In genomic region chr2:128371648-128372345, GRCh38 we compare ENCODE assay signal across 27 cellular contexts. TPM values are rescaled to one million over a fixed set of nuclear protein-coding genes. Genes with fewer than 3 reads are reported as not detected.
DNase-seq lines count a peak whose midpoint lies in the region; ATAC-seq, FAIRE-seq and TF ChIP-seq lines count a peak whose summit lies in the region.
"Had no signal": no experiment of that assay in that cellular context is flagged by ENCODE, and none has a peak within 500 bp of the region (broad histone marks: within the 10 kb centered on the region; RNA-seq: fewer than 3 reads in every experiment).

No MANE protein-coding gene starts in this region.

- H3K27me3 Mint-ChIP-seq in activated naive CD4-positive, alpha-beta T cell treated with anti-CD3 and anti-CD28 coated beads, Interleukin-2, amount 10 ng/mL, durations not matched to agents 7 days and 5 days: peaks cover 20% of the 10 kb centered on the region
- H3K27me3 Mint-ChIP-seq: activated naive CD8-positive, alpha-beta T cell had no signal

- no peak overlapping the region for H2AFZ ChIP-seq in HepG2 (ENCODE audit: low read length)
- H2AFZ ChIP-seq: GM23248 had no signal

- H3K27ac Mint-ChIP-seq in activated naive CD4-positive, alpha-beta T cell treated with anti-CD3 and anti-CD28 coated beads, Interleukin-2, amount 10 ng/mL, durations not matched to agents 7 days and 5 days: peak overlapping the region; percentile 11
- no peak overlapping the region for H3K27ac Mint-ChIP-seq in activated naive CD4-positive, alpha-beta T cell treated with anti-CD3 and anti-CD28 coated beads, Interleukin-2, amount 50 U/mL, for 72 hours
- H3K27ac Mint-ChIP-seq: activated naive CD8-positive, alpha-beta T cell; activated T-cell treated with anti-CD3 and anti-CD28 coated beads, Interleukin-2, amount 50 U/mL, for 72 hours; dendritic cell treated with granulocyte-macrophage colony-stimulating factor and Interleukin-4, amounts not matched to agents 40 ng/mL and 50 ng/mL, for 4 days had no signal

- no peaks in the 10 kb centered on the region for H3K36me3 Mint-ChIP-seq in activated naive CD4-positive, alpha-beta T cell treated with anti-CD3 and anti-CD28 coated beads, Interleukin-2, amount 10 ng/mL, durations not matched to agents 7 days and 5 days
- no peaks in the 10 kb centered on the region for H3K36me3 Mint-ChIP-seq in activated naive CD4-positive, alpha-beta T cell treated with anti-CD3 and anti-CD28 coated beads, Interleukin-2, amount 50 U/mL, for 72 hours
- H3K36me3 Mint-ChIP-seq: activated naive CD8-positive, alpha-beta T cell; immature natural killer cell had no signal

- TF ChIP-seq POLR2A in HepG2 (IDR thresholded peaks at IDR 0.05; ENCODE audit: insufficient read depth in 1 of 2, low read depth in 2 of 2, low read length in 2 of 2): no peak
- TF ChIP-seq POLR2A in stomach (IDR thresholded peaks at IDR 0.05): no peak

- H3K4me1 ChIP-seq in HepG2 (ENCODE audit: insufficient read depth, low read length) (peaks cover 26% of the 10 kb centered on the region), stomach (peaks cover 16 to 40% (median 27%) of the 10 kb centered on the region in 4 donors)
- H3K4me1 ChIP-seq: right atrium auricular region had no signal

- no peaks in the 10 kb centered on the region for H3K9me3 Mint-ChIP-seq in activated naive CD4-positive, alpha-beta T cell treated with anti-CD3 and anti-CD28 coated beads, Interleukin-2, amount 10 ng/mL, durations not matched to agents 7 days and 5 days
- H3K9me3 Mint-ChIP-seq in activated naive CD4-positive, alpha-beta T cell treated with anti-CD3 and anti-CD28 coated beads, Interleukin-2, amount 50 U/mL, for 72 hours: no peaks in the 10 kb centered on the region
- H3K9me3 Mint-ChIP-seq: activated T-cell treated with anti-CD3 and anti-CD28 coated beads, Interleukin-2, amount 50 U/mL, for 72 hours; dendritic cell treated with granulocyte-macrophage colony-stimulating factor and Interleukin-4, amounts not matched to agents 40 ng/mL and 50 ng/mL, for 4 days; immature natural killer cell had no signal

- no peaks in the 10 kb centered on the region for H4K20me1 ChIP-seq in HepG2 (ENCODE audit: insufficient read depth, low read length)

- no peak overlapping the region for H3K4me3 Mint-ChIP-seq in activated naive CD4-positive, alpha-beta T cell treated with anti-CD3 and anti-CD28 coated beads, Interleukin-2, amount 10 ng/mL, durations not matched to agents 7 days and 5 days
- H3K4me3 Mint-ChIP-seq: activated naive CD8-positive, alpha-beta T cell; activated T-cell treated with anti-CD3 and anti-CD28 coated beads, Interleukin-2, amount 50 U/mL, for 72 hours; dendritic cell treated with granulocyte-macrophage colony-stimulating factor and Interleukin-4, amounts not matched to agents 40 ng/mL and 50 ng/mL, for 4 days had no signal

- peaks cover 10% of the 10 kb centered on the region for H3K4me1 Mint-ChIP-seq in activated naive CD4-positive, alpha-beta T cell treated with anti-CD3 and anti-CD28 coated beads, Interleukin-2, amount 10 ng/mL, durations not matched to agents 7 days and 5 days

- CTCF ChIA-PET in activated naive CD4-positive, alpha-beta T cell treated with anti-CD3 and anti-CD28 coated beads, Interleukin-2, amount 10 ng/mL, durations not matched to agents 7 days and 5 days (lab: Charles Lee): no interaction called here
- CTCF ChIA-PET in HepG2 (lab: Yijun Ruan, JAX; ENCODE audit: low intra/inter-chr PET ratio, low total read pairs): no interaction called here

- no peak for ATAC-seq in activated naive CD4-positive, alpha-beta T cell treated with anti-CD3 and anti-CD28 coated beads, Interleukin-2, amount 50 U/mL, for 72 hours
- ATAC-seq in HepG2 (no peak), GM21390 (IDR thresholded peaks at IDR 0.05; ENCODE audit: unreplicated experiment) (no peak)
- ATAC-seq: activated CD4-positive, CD25-positive, alpha-beta regulatory T cell treated with anti-CD3 and anti-CD28 coated beads, Interleukin-2, amount 50 U/mL, for 24 hours; left ventricle myocardium superior had no signal

- H3K79me2 ChIP-seq in HepG2 (ENCODE audit: insufficient read depth, low read length): no peaks in the 10 kb centered on the region

- H3K9ac ChIP-seq in HepG2 (ENCODE audit: insufficient read depth, low read depth, low read length): no peak overlapping the region
- H3K9ac ChIP-seq: GM23248 had no signal

- 59% methylated on average over 7 of the region's 11 CpGs for WGBS in HepG2 (ENCODE audit: low lambda C conversion rate)
- 90 to 96% (median 94%) methylated on average over 7 to 11 of the region's 11 CpGs for WGBS in stomach, 5 donors

- no TSS peak for BruUV-seq in HepG2 (replicated peaks; lab: Mats Ljungman, UMichigan)

- no peak overlapping the region for H3K4me3 ChIP-seq in HepG2 (replicated peaks in 1 of 3; ENCODE audit: insufficient read depth in 1 of 3, low read depth in 2 of 3, low read length in 3 of 3)
- H3K4me3 ChIP-seq in stomach: no peak overlapping the region
- H3K4me3 ChIP-seq: GM23248, right atrium auricular region, vagina had no signal

- TF ChIP-seq RAD21 in HepG2 (CRISPR knock-in tag; IDR thresholded peaks at IDR 0.05): no peak

- no peak for TF ChIP-seq EP300 in HepG2 (IDR thresholded peaks at IDR 0.05; ENCODE audit: low read depth in 2 of 2, low read length in 2 of 2)
- TF ChIP-seq EP300 in HepG2 (CRISPR knock-in tag; IDR thresholded peaks at IDR 0.05; ENCODE audit: borderline replicate concordance): no peak
- TF ChIP-seq EP300 in stomach (IDR thresholded peaks at IDR 0.05): no peak

- H3K27ac ChIP-seq in HepG2 (ENCODE audit: extremely low read length, insufficient read depth, low read length): no peak overlapping the region
- no peak overlapping the region for H3K27ac ChIP-seq in stomach
- H3K27ac ChIP-seq: brain microvascular endothelial cell, GM23248, right atrium auricular region, vagina had no signal

- FAIRE-seq in HepG2 (lab: Jason Lieb, UNC): no peak
- FAIRE-seq: endothelial cell of umbilical vein had no signal

- no peaks in the 10 kb centered on the region for H3K9me3 ChIP-seq in HepG2 (ENCODE audit: low read length)
- H3K9me3 ChIP-seq in stomach: no peaks in the 10 kb centered on the region
- H3K9me3 ChIP-seq: right atrium auricular region, vagina had no signal

- H3K36me3 ChIP-seq in HepG2 (replicated peaks in 1 of 2; ENCODE audit: control insufficient read depth in 1 of 2, insufficient read depth in 2 of 2, low read length in 2 of 2): no peaks in the 10 kb centered on the region
- H3K36me3 ChIP-seq in stomach: no peaks in the 10 kb centered on the region
- H3K36me3 ChIP-seq: brain microvascular endothelial cell, right atrium auricular region, vagina had no signal

- DNase-seq in activated naive CD4-positive, alpha-beta T cell treated with anti-CD3 and anti-CD28 coated beads, Interleukin-2, amount 10 ng/mL, durations not matched to agents 7 days and 5 days: no peak
- no peak for DNase-seq in activated naive CD4-positive, alpha-beta T cell treated with anti-CD3 and anti-CD28 coated beads, Interleukin-2, amount 50 U/mL, for 72 hours (ENCODE audit: low spot score in 2 of 2)
- DNase-seq in RPMI8226 (peak; percentile 92), HepG2 (ENCODE audit: low spot score) (no peak), stomach (peak; percentile 16), medulla oblongata (ENCODE audit: extremely low spot score) (no peak)
- no peak for DNase-seq in stimulated activated naive CD4-positive, alpha-beta T cell (lab: John Stamatoyannopoulos, UW)
- DNase-seq: 8988T; activated T-cell treated with anti-CD3 and anti-CD28 coated beads, Interleukin-2, amount 50 U/mL, for 72 hours; AML-193; brain microvascular endothelial cell; Calu3; GM23248; immature natural killer cell; left ventricle myocardium superior; NCI-H1092; NCI-H2081 treated with DMSO at 0.1 percent for 48 hours; NCI-H446; stimulated activated CD8-positive, alpha-beta memory T cell treated with anti-CD3 and anti-CD28 coated beads, Interleukin-4, amount 100 ng/mL, for 48 hours; substantia nigra had no signal

- POLR2A ChIA-PET in HepG2 (lab: Yijun Ruan, JAX): no interaction called here

- TF ChIP-seq CTCF in HepG2 (CRISPR knock-in tag; IDR thresholded peaks at IDR 0.05) (no peak), stomach (IDR thresholded peaks at IDR 0.05) (no peak)

- peaks cover 13 to 45% of the 10 kb centered on the region in 2 experiments for H3K27me3 ChIP-seq in HepG2 (ENCODE audit: control insufficient read depth in 1 of 2, insufficient read depth in 2 of 2, low read length in 2 of 2)
- no peaks in the 10 kb centered on the region for H3K27me3 ChIP-seq in stomach
- H3K27me3 ChIP-seq: brain microvascular endothelial cell, right atrium auricular region, vagina had no signal

- intact Hi-C loops in HepG2 (cut with micrococcal nuclease; ENCODE audit: unreplicated experiment) (no loop called here), stomach (cut with DNase I; ENCODE audit: low total_unique reads) (no loop called here)

- H3K4me2 ChIP-seq in HepG2 (ENCODE audit: low read depth, low read length): no peak overlapping the region

- in situ Hi-C loops in HepG2 (cut with HindIII; ENCODE audit: extremely low pct_ligation_motif_present, low pct_unique_long_range_greater_than_20kb): no loop called here

RNA-seq across cellular contexts. Expression of gene HS6ST1, which starts 53.1 kb away (rescaled TPM):
- total RNA-seq in activated naive CD4-positive, alpha-beta T cell treated with anti-CD3 and anti-CD28 coated beads, Interleukin-2, amount 50 U/mL, for 72 hours: 10 to 100 TPM in 1 of 2 donors, 1 to 10 TPM in 1; 2.9 to 14.5 TPM
- total RNA-seq in HepG2 (2016; rRNA removed; fragmentation: Illumina TruSeq; extraction: Trizol) (68.4 and 84.6 TPM in 2 replicates), stomach (100 to 1,000 TPM in 1 of 5 donors, 10 to 100 TPM in 2, 1 to 10 TPM in 2; 2.9 to 178 (median 20.7) TPM)
- 8.0 TPM in 2 replicates for total RNA-seq in HepG2 (2016; cell fraction: cytosol; rRNA removed; fragmentation: Illumina TruSeq; extraction: Trizol; ENCODE audit: low read depth)
- 60.2 and 86.4 TPM in 2 replicates for total RNA-seq in HepG2 (2016; cell fraction: insoluble cytoplasmic fraction; rRNA removed; fragmentation: Illumina TruSeq; extraction: Trizol)
- total RNA-seq in HepG2 (2016; cell fraction: membrane; rRNA removed; fragmentation: Illumina TruSeq; extraction: Trizol): 38.4 and 40.3 TPM in 2 replicates
- total RNA-seq in HepG2 (2016; cell fraction: nucleus; rRNA removed; fragmentation: Illumina TruSeq; extraction: Trizol): 59.1 and 66.3 TPM in 2 replicates
- polyA plus RNA-seq in HepG2 (2011; rRNA removed) (34.5 and 42.2 TPM in 2 replicates), stomach (10 to 100 TPM in 2 of 3 donors, 1 to 10 TPM in 1; 5.8 to 15.2 (median 10.5) TPM)
- 35.2 and 53.7 TPM in 2 replicates for polyA plus RNA-seq in HepG2 (2011; cell fraction: cytosol; rRNA removed)
- 38.8 and 44.3 TPM in 2 replicates for polyA plus RNA-seq in HepG2 (2011; cell fraction: nucleus; rRNA removed)
- polyA plus RNA-seq in HepG2 (2012): 50.2 and 79.5 TPM in 2 replicates
- 5.2 and 5.6 TPM in 2 replicates for polyA plus RNA-seq in HepG2 (2016; cell fraction: cytosol; fragmentation: Illumina TruSeq; extraction: Trizol; ENCODE audit: low read depth)
- polyA plus RNA-seq in HepG2 (2016; cell fraction: insoluble cytoplasmic fraction; fragmentation: Illumina TruSeq; extraction: Trizol; ENCODE audit: low read depth): 70.3 and 83.1 TPM in 2 replicates
- 24.6 and 27.0 TPM in 2 replicates for polyA plus RNA-seq in HepG2 (2016; cell fraction: membrane; fragmentation: Illumina TruSeq; extraction: Trizol; ENCODE audit: low read depth)
- 106 and 113 TPM in 2 replicates for polyA plus RNA-seq in HepG2 (2016; cell fraction: nucleus; fragmentation: Illumina TruSeq; extraction: Trizol; ENCODE audit: insufficient read depth, low read depth)
- 7.6 and 148 TPM in 2 replicates for polyA minus RNA-seq in HepG2 (2011; rRNA and poly(A)+ RNA removed; ENCODE audit: low replicate concordance)
- polyA minus RNA-seq in HepG2 (2011; cell fraction: cytosol; rRNA and poly(A)+ RNA removed): 47.4 and 52.3 TPM in 2 replicates
- polyA minus RNA-seq in HepG2 (2011; cell fraction: nucleus; rRNA and poly(A)+ RNA removed): 39.0 and 60.8 TPM in 2 replicates

Comparison
In these comparisons a context has a peak if more than half of its experiments do, and no peak if none do; other contexts are left out.
1. DNase-seq: peak in RPMI8226 (single experiment) and stomach (single experiment); none in activated naive CD4-positive, alpha-beta T cell treated with anti-CD3 and anti-CD28 coated beads, Interleukin-2, amount 10 ng/mL, durations not matched to agents 7 days and 5 days (single experiment), activated naive CD4-positive, alpha-beta T cell treated with anti-CD3 and anti-CD28 coated beads, Interleukin-2, amount 50 U/mL, for 72 hours (0 of 2), HepG2 (single experiment), medulla oblongata (single experiment) and stimulated activated naive CD4-positive, alpha-beta T cell (0 of 6).